ENCODE assay signal across 31 cellular contexts in genomic region chr2:28906376-28906775, GRCh38. TPM values are rescaled to one million over a fixed set of nuclear protein-coding genes. Genes with fewer than 3 reads are reported as not detected.
DNase-seq lines count a peak whose midpoint lies in the region; ATAC-seq, FAIRE-seq and TF ChIP-seq lines count a peak whose summit lies in the region.
"Had no signal": no experiment of that assay in that cellular context is flagged by ENCODE, and none has a peak within 500 bp of the region (broad histone marks: within the 10 kb centered on the region; RNA-seq: fewer than 3 reads in every experiment).

No MANE protein-coding gene starts in this region.

- no peak overlapping the region for H3K23ac ChIP-seq in H1 (ENCODE audit: insufficient read length)

- H4K5ac ChIP-seq in H1 (ENCODE audit: insufficient read length, low read depth, low read length): no peak overlapping the region

- TF ChIP-seq POLR2A in H1 (IDR thresholded peaks at IDR 0.05; ENCODE audit: control extremely low read depth in 1 of 2, low read depth in 2 of 2, low read length in 2 of 2) (no peak), suprapubic skin (IDR thresholded peaks at IDR 0.05) (no peak)

- no peak overlapping the region for H4K91ac ChIP-seq in H1 (replicated peaks; ENCODE audit: insufficient read length, low read length)

- H3K27me3 Mint-ChIP-seq in activated naive CD4-positive, alpha-beta T cell treated with anti-CD3 and anti-CD28 coated beads, Interleukin-2, amount 10 ng/mL, durations not matched to agents 7 days and 5 days: no peaks in the 10 kb centered on the region
- no peaks in the 10 kb centered on the region for H3K27me3 Mint-ChIP-seq in T-helper 17 cell
- H3K27me3 Mint-ChIP-seq: activated naive CD8-positive, alpha-beta T cell treated with anti-CD3 and anti-CD28 coated beads, Interleukin-2, amount 10 ng/mL, durations not matched to agents 7 days and 5 days had no signal

- H3K4me1 Mint-ChIP-seq in activated naive CD4-positive, alpha-beta T cell treated with anti-CD3 and anti-CD28 coated beads, Interleukin-2, amount 10 ng/mL, durations not matched to agents 7 days and 5 days: peaks cover 2% of the 10 kb centered on the region
- H3K4me1 Mint-ChIP-seq in T-helper 17 cell: peaks cover 28% of the 10 kb centered on the region
- peaks cover 45% of the 10 kb centered on the region for H3K4me1 Mint-ChIP-seq in stimulated activated effector memory CD8-positive, alpha-beta T cell treated with anti-CD3 and anti-CD28 coated beads, Interleukin-12 subunit alpha, Interleukin-12 subunit beta, amount 100 ng/mL, for 72 hours
- H3K4me1 Mint-ChIP-seq: nephron progenitor cell had no signal

- WGBS in H1 (ENCODE audit: extremely low coverage in 1 of 2, insufficient coverage in 1 of 2, insufficient read length in 1 of 2, insufficient replicate concordance in 2 of 2, low coverage in 1 of 2, low lambda C conversion rate in 2 of 2, missing lambda C conversion rate in 1 of 2), 2 experiments: 95% methylated on average over 4 of the region's 4 CpGs; no CpG with 5 or more reads in 1 of the 2 experiments
- 88% methylated on average over 4 of the region's 4 CpGs for WGBS in suprapubic skin

- CTCF ChIA-PET in activated naive CD4-positive, alpha-beta T cell treated with anti-CD3 and anti-CD28 coated beads, Interleukin-2, amount 10 ng/mL, durations not matched to agents 7 days and 5 days (lab: Charles Lee): interaction anchor here (0.6 kb wide), 1 partner anchor 1890 kb away, joined by 3 read pairs; no protein-coding TSS in a partner anchor
- CTCF ChIA-PET in H1 (lab: Charles Lee; ENCODE audit: partially characterized antibody): no interaction called here

- H3K9ac ChIP-seq in H1 (replicated peaks in 1 of 4; ENCODE audit: extremely low read depth in 1 of 4, low read depth in 3 of 4, low read length in 3 of 4): no peak overlapping the region

- no peak for DNase-seq in activated naive CD4-positive, alpha-beta T cell treated with anti-CD3 and anti-CD28 coated beads, Interleukin-2, amount 50 U/mL, for 72 hours (ENCODE audit: low spot score in 2 of 2)
- DNase-seq in activated naive CD4-positive, alpha-beta T cell treated with anti-CD3 and anti-CD28 coated beads, Interleukin-2, amount 10 ng/mL, durations not matched to agents 7 days and 5 days: no peak
- DNase-seq in T-helper 17 cell: no peak
- no peak for DNase-seq in H1 (ENCODE audit: low read depth in 1 of 2, low spot score in 2 of 2)
- DNase-seq in stimulated activated effector memory CD8-positive, alpha-beta T cell treated with anti-CD3 and anti-CD28 coated beads, Interleukin-12 subunit alpha, Interleukin-12 subunit beta, amount 100 ng/mL, for 72 hours (ENCODE audit: low spot score in 2 of 2): no peak
- DNase-seq in suprapubic skin (ENCODE audit: low spot score in 2 of 2): no peak
- DNase-seq in NCI-H524 treated with DMSO at 0.1 percent for 48 hours (lab: John Stamatoyannopoulos, UW): no peak
- DNase-seq in activated CD8-positive, alpha-beta memory T cell treated with anti-CD3 and anti-CD28 coated beads, Interleukin-2, amount 50 U/mL, for 4 hours: no peak
- DNase-seq: ACHN; activated CD4-positive, CD25-positive, alpha-beta regulatory T cell treated with anti-CD3 and anti-CD28 coated beads, Interleukin-2, amount 50 U/mL, for 72 hours; activated CD8-positive, alpha-beta memory T cell treated with anti-CD3 and anti-CD28 coated beads for 24 hours; activated naive CD8-positive, alpha-beta T cell treated with anti-CD3 and anti-CD28 coated beads, Interleukin-2, amount 10 ng/mL, durations not matched to agents 7 days and 5 days; activated T-cell treated with anti-CD3 and anti-CD28 coated beads, Interleukin-2, amount 50 U/mL, for 4 hours; BE2C; cerebellar nuclear complex; erythroblast; GDM1; heart right ventricle; Karpas-422; left colon; mammary epithelial cell; MV-4-11; NCI-H1436 treated with DMSO at 0.1 percent for 48 hours; NCI-H2107; NCI-H446; nephron progenitor cell; pancreas; stimulated activated CD4-positive, alpha-beta T cell treated with anti-CD3 and anti-CD28 coated beads, Interleukin-2, amount 100 ng/mL, for 24 hours had no signal

- H3K9me3 ChIP-seq in T-helper 17 cell (ENCODE audit: control insufficient read depth, low read length, poor library complexity, severe bottlenecking): no peaks in the 10 kb centered on the region
- H3K9me3 ChIP-seq in H1 (ENCODE audit: insufficient read depth in 2 of 2, low read depth in 1 of 2, low read length in 1 of 2): no peaks in the 10 kb centered on the region
- no peaks in the 10 kb centered on the region for H3K9me3 ChIP-seq in suprapubic skin
- H3K9me3 ChIP-seq: BE2C, HAP-1, heart right ventricle, pancreas had no signal

- H3K56ac ChIP-seq in H1 (replicated peaks; ENCODE audit: insufficient read length, low read depth, low read length): peak overlapping the region; percentile 28

- TF ChIP-seq EP300 in H1 (IDR thresholded peaks at IDR 0.05; ENCODE audit: borderline replicate concordance in 1 of 2, low read depth in 2 of 2, low read length in 2 of 2): no peak
- no peak for TF ChIP-seq EP300 in suprapubic skin (IDR thresholded peaks at IDR 0.05)

- no peak overlapping the region for H3K4me3 ChIP-seq in H1 (ENCODE audit: extremely low read depth in 1 of 4, insufficient read depth in 2 of 4, low read depth in 3 of 4, low read length in 4 of 4)
- no peak overlapping the region for H3K4me3 ChIP-seq in suprapubic skin
- H3K4me3 ChIP-seq: HAP-1, heart right ventricle, pancreas, SK-N-MC had no signal

- H2BK15ac ChIP-seq in H1 (ENCODE audit: low read length): no peak overlapping the region

- TF ChIP-seq RAD21 in H1 (IDR thresholded peaks at IDR 0.05 in 1 of 2, conservative IDR thresholded peaks at IDR 0.05 in 1 of 2; ENCODE audit: low read depth in 2 of 2, low read length in 2 of 2): no peak

- H3K9me3 Mint-ChIP-seq in activated naive CD4-positive, alpha-beta T cell treated with anti-CD3 and anti-CD28 coated beads, Interleukin-2, amount 50 U/mL, for 72 hours: no peaks in the 10 kb centered on the region
- H3K9me3 Mint-ChIP-seq in activated naive CD4-positive, alpha-beta T cell treated with anti-CD3 and anti-CD28 coated beads, Interleukin-2, amount 10 ng/mL, durations not matched to agents 7 days and 5 days: no peaks in the 10 kb centered on the region
- no peaks in the 10 kb centered on the region for H3K9me3 Mint-ChIP-seq in stimulated activated effector memory CD8-positive, alpha-beta T cell treated with anti-CD3 and anti-CD28 coated beads, Interleukin-12 subunit alpha, Interleukin-12 subunit beta, amount 100 ng/mL, for 72 hours
- H3K9me3 Mint-ChIP-seq: activated naive CD8-positive, alpha-beta T cell treated with anti-CD3 and anti-CD28 coated beads, Interleukin-2, amount 10 ng/mL, durations not matched to agents 7 days and 5 days; activated T-cell treated with anti-CD3 and anti-CD28 coated beads, Interleukin-2, amount 50 U/mL, for 4 hours; nephron progenitor cell had no signal

- H3K79me1 ChIP-seq in H1 (ENCODE audit: low read depth, low read length): peaks cover 9% of the 10 kb centered on the region; the same call in 1 of the 2 replicates

- no peak overlapping the region for H3K27ac ChIP-seq in H1 (ENCODE audit: low read depth, low read length)
- no peak overlapping the region for H3K27ac ChIP-seq in suprapubic skin
- H3K27ac ChIP-seq: heart right ventricle, pancreas, RWPE1, SK-N-MC had no signal

- no peak overlapping the region for H2BK120ac ChIP-seq in H1 (replicated peaks; ENCODE audit: low read depth, low read length)

- H4K20me1 ChIP-seq in H1 (replicated peaks in 1 of 2; ENCODE audit: control insufficient read depth in 1 of 2, insufficient read depth in 2 of 2, low read length in 2 of 2): peaks cover 16 to 29% of the 10 kb centered on the region in 2 experiments

- no peak overlapping the region for H2BK5ac ChIP-seq in H1 (ENCODE audit: low read depth, low read length)

- no peaks in the 10 kb centered on the region for H3K23me2 ChIP-seq in H1 (ENCODE audit: low read depth, low read length)

- no peak overlapping the region for H4K8ac ChIP-seq in H1 (ENCODE audit: extremely low read depth, insufficient read depth, low read length)

- H3K36me3 Mint-ChIP-seq in activated naive CD4-positive, alpha-beta T cell treated with anti-CD3 and anti-CD28 coated beads, Interleukin-2, amount 50 U/mL, for 72 hours: peaks cover 20% of the 10 kb centered on the region in 2 donors
- peaks cover 47% of the 10 kb centered on the region for H3K36me3 Mint-ChIP-seq in activated naive CD4-positive, alpha-beta T cell treated with anti-CD3 and anti-CD28 coated beads, Interleukin-2, amount 10 ng/mL, durations not matched to agents 7 days and 5 days
- peaks cover 17% of the 10 kb centered on the region for H3K36me3 Mint-ChIP-seq in T-helper 17 cell (ENCODE audit: low read depth)
- H3K36me3 Mint-ChIP-seq in stimulated activated effector memory CD8-positive, alpha-beta T cell treated with anti-CD3 and anti-CD28 coated beads, Interleukin-12 subunit alpha, Interleukin-12 subunit beta, amount 100 ng/mL, for 72 hours: peaks cover 100% of the 10 kb centered on the region

- no peak overlapping the region for H2AFZ ChIP-seq in H1 (ENCODE audit: low read length)

- no peak overlapping the region for H2BK12ac ChIP-seq in H1 (ENCODE audit: low read depth, low read length)

- H3K36me3 ChIP-seq in H1 (ENCODE audit: control insufficient read depth in 2 of 4, insufficient read depth in 4 of 4, low read length in 3 of 4) (peaks cover 14 to 89% (median 50%) of the 10 kb centered on the region in 4 experiments), suprapubic skin (peaks cover 43% of the 10 kb centered on the region)

- H3K79me2 ChIP-seq in H1 (ENCODE audit: control insufficient read depth in 1 of 2, insufficient read depth in 2 of 2, low read length in 2 of 2): peaks cover 26 to 97% of the 10 kb centered on the region in 2 experiments

- H2AK5ac ChIP-seq in H1 (ENCODE audit: low read depth, low read length): no peak overlapping the region

- no peak for ATAC-seq in activated naive CD4-positive, alpha-beta T cell treated with anti-CD3 and anti-CD28 coated beads, Interleukin-2, amount 50 U/mL, for 72 hours
- ATAC-seq in T-helper 17 cell: no peak
- ATAC-seq in stimulated activated effector memory CD8-positive, alpha-beta T cell treated with anti-CD3 and anti-CD28 coated beads, Interleukin-12 subunit alpha, Interleukin-12 subunit beta, amount 100 ng/mL, for 72 hours: no peak
- ATAC-seq: activated T-cell treated with anti-CD3 and anti-CD28 coated beads, Interleukin-2, amount 50 U/mL, for 4 hours; heart right ventricle; left colon; pancreas had no signal

- peak overlapping the region; percentile 7 to 36 for H3K27ac Mint-ChIP-seq in activated naive CD4-positive, alpha-beta T cell treated with anti-CD3 and anti-CD28 coated beads, Interleukin-2, amount 50 U/mL, for 72 hours
- H3K27ac Mint-ChIP-seq in activated naive CD4-positive, alpha-beta T cell treated with anti-CD3 and anti-CD28 coated beads, Interleukin-2, amount 10 ng/mL, durations not matched to agents 7 days and 5 days: no peak overlapping the region
- peak overlapping the region; percentile 43 for H3K27ac Mint-ChIP-seq in T-helper 17 cell
- peak overlapping the region; percentile 20 for H3K27ac Mint-ChIP-seq in stimulated activated effector memory CD8-positive, alpha-beta T cell treated with anti-CD3 and anti-CD28 coated beads, Interleukin-12 subunit alpha, Interleukin-12 subunit beta, amount 100 ng/mL, for 72 hours
- H3K27ac Mint-ChIP-seq: activated naive CD8-positive, alpha-beta T cell treated with anti-CD3 and anti-CD28 coated beads, Interleukin-2, amount 10 ng/mL, durations not matched to agents 7 days and 5 days; nephron progenitor cell had no signal

- H3K4me3 Mint-ChIP-seq in activated naive CD4-positive, alpha-beta T cell treated with anti-CD3 and anti-CD28 coated beads, Interleukin-2, amount 10 ng/mL, durations not matched to agents 7 days and 5 days: no peak overlapping the region
- H3K4me3 Mint-ChIP-seq in T-helper 17 cell: no peak overlapping the region
- H3K4me3 Mint-ChIP-seq in stimulated activated effector memory CD8-positive, alpha-beta T cell treated with anti-CD3 and anti-CD28 coated beads, Interleukin-12 subunit alpha, Interleukin-12 subunit beta, amount 100 ng/mL, for 72 hours: no peak overlapping the region
- H3K4me3 Mint-ChIP-seq: activated naive CD8-positive, alpha-beta T cell treated with anti-CD3 and anti-CD28 coated beads, Interleukin-2, amount 10 ng/mL, durations not matched to agents 7 days and 5 days; activated T-cell treated with anti-CD3 and anti-CD28 coated beads, Interleukin-2, amount 50 U/mL, for 4 hours; nephron progenitor cell had no signal

- H3K27me3 ChIP-seq in H1 (replicated peaks in 1 of 4; ENCODE audit: control insufficient read depth in 3 of 4, extremely low read depth in 1 of 4, insufficient read depth in 3 of 4, low read length in 3 of 4): no peaks in the 10 kb centered on the region
- no peaks in the 10 kb centered on the region for H3K27me3 ChIP-seq in suprapubic skin
- H3K27me3 ChIP-seq: BE2C, heart right ventricle, pancreas had no signal

- POLR2A ChIA-PET in H1 (lab: Charles Lee; ENCODE audit: partially characterized antibody): interaction anchor here (0.7 to 4.4 kb wide), 3 partner anchors 10 to 25 kb away, joined by 3 to 56 read pairs (median 14); partner anchors contain the start of gene WDR43

- no peaks in the 10 kb centered on the region for H3K4me1 ChIP-seq in H1 (replicated peaks in 1 of 4; ENCODE audit: control insufficient read depth in 3 of 4, insufficient read depth in 4 of 4, low read length in 3 of 4)
- H3K4me1 ChIP-seq in suprapubic skin: no peaks in the 10 kb centered on the region
- H3K4me1 ChIP-seq: BE2C had no signal

- no peak overlapping the region for H2BK20ac ChIP-seq in H1 (ENCODE audit: low read length)

- no peak overlapping the region for H3K14ac ChIP-seq in H1 (ENCODE audit: insufficient read length)

- no peak for FAIRE-seq in H1 (lab: Jason Lieb, UNC)
- FAIRE-seq: pancreas had no signal

- TF ChIP-seq CTCF in H1 (IDR thresholded peaks at IDR 0.05; ENCODE audit: control extremely low read depth in 1 of 3, insufficient read depth in 1 of 3, low read depth in 1 of 3, low read length in 3 of 3) (no peak), suprapubic skin (IDR thresholded peaks at IDR 0.05) (no peak)

- no peak overlapping the region for H3K18ac ChIP-seq in H1 (ENCODE audit: extremely low read depth, low read length)

- H3K4ac ChIP-seq in H1 (replicated peaks; ENCODE audit: insufficient read length, low read depth, low read length): no peak overlapping the region

- H3K4me2 ChIP-seq in H1 (ENCODE audit: insufficient read depth in 1 of 2, low read depth in 2 of 2, low read length in 2 of 2): no peak overlapping the region

RNA-seq across cellular contexts. Expression of gene WDR43, which starts 11.9 kb away (rescaled TPM):
- total RNA-seq in activated naive CD4-positive, alpha-beta T cell treated with anti-CD3 and anti-CD28 coated beads, Interleukin-2, amount 50 U/mL, for 72 hours: 100 to 1,000 TPM in 1 of 2 donors, 10 to 100 TPM in 1; 64.1 to 102 TPM
- total RNA-seq in T-helper 17 cell (10 to 100 TPM; 66.6 to 84.3 TPM), suprapubic skin (10 to 100 TPM; 49.3 to 92.5 (median 62.2) TPM)
- total RNA-seq in H1 (2021; fragmentation: NEBNext Ultra II Directional; extraction: Animal tissue kit (Norgen Biotek cat#: 25700)): 135 and 142 TPM in 2 replicates
- 27.1 and 57.8 TPM in 2 replicates for polyA plus RNA-seq in H1 (2011; rRNA removed)
- 61.7 TPM for polyA plus RNA-seq in H1 (2011; cell fraction: cytosol; rRNA removed)
- polyA plus RNA-seq in H1 (2011; cell fraction: nucleus; rRNA removed): 26.5 TPM
- polyA plus RNA-seq in H1 (2012, experiment 1 of 2): 61.7 to 115 TPM (median 76.7 TPM) in 4 replicates
- 4.7 TPM for polyA plus RNA-seq in H1 (2012, experiment 2 of 2)
- polyA plus RNA-seq in H1 (2013, experiment 1 of 2): 60.4 TPM
- 59.6 TPM for polyA plus RNA-seq in H1 (2013, experiment 2 of 2)
- 236 and 322 TPM in 2 replicates for polyA minus RNA-seq in H1 (2011; rRNA and poly(A)+ RNA removed)
- polyA minus RNA-seq in H1 (2011; cell fraction: cytosol; rRNA and poly(A)+ RNA removed): 84.2 TPM
- 135 TPM for polyA minus RNA-seq in H1 (2011; cell fraction: nucleus; rRNA and poly(A)+ RNA removed)

RNA-seq across cellular contexts. Expression of gene TRMT61B, which starts 36.3 kb away (rescaled TPM):
- total RNA-seq in activated naive CD4-positive, alpha-beta T cell treated with anti-CD3 and anti-CD28 coated beads, Interleukin-2, amount 50 U/mL, for 72 hours: 10 to 100 TPM; 12.2 to 18.9 TPM
- total RNA-seq in T-helper 17 cell (10 to 100 TPM; 16.2 to 17.7 TPM), suprapubic skin (10 to 100 TPM in 3 of 4 donors, 1 to 10 TPM in 1; 9.4 to 14.5 (median 10.8) TPM)
- 27.8 and 30.1 TPM in 2 replicates for total RNA-seq in H1 (2021; fragmentation: NEBNext Ultra II Directional; extraction: Animal tissue kit (Norgen Biotek cat#: 25700))
- polyA plus RNA-seq in H1 (2011; rRNA removed): 8.2 and 10.4 TPM in 2 replicates
- 15.5 TPM for polyA plus RNA-seq in H1 (2011; cell fraction: cytosol; rRNA removed)
- 6.9 TPM for polyA plus RNA-seq in H1 (2011; cell fraction: nucleus; rRNA removed)
- polyA plus RNA-seq in H1 (2012, experiment 1 of 2): 16.2 to 24.4 TPM (median 18.2 TPM) in 4 replicates
- polyA plus RNA-seq in H1 (2012, experiment 2 of 2): 7.0 TPM
- 14.1 TPM for polyA plus RNA-seq in H1 (2013, experiment 1 of 2)
- 14.2 TPM for polyA plus RNA-seq in H1 (2013, experiment 2 of 2)
- 9.2 and 10.3 TPM in 2 replicates for polyA minus RNA-seq in H1 (2011; rRNA and poly(A)+ RNA removed)
- 7.8 TPM for polyA minus RNA-seq in H1 (2011; cell fraction: cytosol; rRNA and poly(A)+ RNA removed)
- 10.8 TPM for polyA minus RNA-seq in H1 (2011; cell fraction: nucleus; rRNA and poly(A)+ RNA removed)
